1 cellular context compared by ENCODE assay signal in the genomic region with DNA sequence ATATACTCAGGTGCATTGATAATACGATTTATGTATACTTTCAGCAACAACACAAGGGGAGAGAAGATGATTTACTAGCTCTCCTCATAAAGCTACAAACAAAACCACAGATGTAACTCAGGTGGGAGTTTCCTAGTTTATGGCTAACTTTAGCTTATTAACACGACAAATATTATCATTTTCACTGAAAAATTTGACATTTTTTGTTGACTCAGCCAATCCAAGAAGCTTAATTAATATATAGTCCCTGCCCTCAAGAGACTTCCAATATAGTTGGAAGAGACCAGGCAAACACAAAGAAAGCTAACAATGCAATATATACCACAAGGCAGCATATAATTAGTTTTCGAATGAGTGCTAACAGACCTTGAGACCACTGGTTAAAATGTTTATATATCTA.
TF ChIP-seq lines count a peak whose summit lies in the region.

No MANE protein-coding gene starts in this region.

TF ChIP-seq in neural cell, 6 proteins besides CTCF, POLR2A, EP300 and RAD21 (continued from another document):
- TF ChIP-seq SMC3 (conservative IDR thresholded peaks at IDR 0.05; ENCODE audit: poor library complexity): no peak
- no peak for TF ChIP-seq POLR2AphosphoS5 (IDR thresholded peaks at IDR 0.05)
TF ChIP-seq in neural cell: peak in this region for 0.
